ENCODE assay signal across 8 cellular contexts in the genomic region with DNA sequence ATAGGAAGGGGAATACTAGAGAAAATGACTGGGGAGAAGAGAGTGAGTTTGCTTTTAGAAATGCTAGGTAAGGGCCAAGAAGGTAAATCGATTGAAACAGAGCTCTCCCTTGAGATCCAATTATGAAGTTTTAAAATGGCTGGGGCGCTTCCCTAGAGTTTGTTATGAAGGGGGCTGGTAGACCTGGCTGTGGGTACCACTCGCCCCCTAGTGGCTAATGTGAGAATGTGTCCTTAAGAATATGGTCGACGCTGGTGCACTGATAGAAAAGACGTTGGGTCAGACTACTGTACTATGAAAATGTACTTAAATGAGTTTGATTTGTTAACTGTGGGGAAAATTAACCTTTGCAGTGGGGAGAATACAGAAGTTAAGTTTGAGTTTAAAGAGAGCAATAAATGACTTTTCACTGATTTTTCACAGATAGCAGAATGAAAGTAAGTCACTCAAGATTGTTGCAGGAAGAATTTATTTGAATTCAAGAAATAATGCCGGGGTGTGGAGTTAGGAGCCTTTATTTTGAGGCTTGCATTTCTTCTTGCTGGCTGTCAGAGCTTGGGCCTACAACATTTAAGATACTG. TPM values are rescaled to one million over a fixed set of nuclear protein-coding genes. Genes with fewer than 3 reads are reported as not detected.
DNase-seq lines count a peak whose midpoint lies in the region; ATAC-seq and TF ChIP-seq lines count a peak whose summit lies in the region.

No MANE protein-coding gene starts in this region.

- ATAC-seq in GM21360 (IDR thresholded peaks at IDR 0.05; ENCODE audit: unreplicated experiment): peak; percentile 93
- peak; percentile 86 for ATAC-seq in HG03571 (IDR thresholded peaks at IDR 0.05; ENCODE audit: unreplicated experiment)
- ATAC-seq in activated CD8-positive, alpha-beta T cell treated with anti-CD3 and anti-CD28 coated beads, Interleukin-2, amount 10 ng/mL, durations not matched to agents 7 days and 5 days: peak; percentile 93

- CTCF ChIA-PET in activated CD8-positive, alpha-beta T cell treated with anti-CD3 and anti-CD28 coated beads, Interleukin-2, amount 10 ng/mL, durations not matched to agents 7 days and 5 days (lab: Charles Lee): interaction anchor here (0.6 to 3.4 kb wide), 55 partner anchors 9 to 476 kb away, joined by 3 to 52 read pairs (median 4); a partner anchor contains a TSS

- POLR2A ChIA-PET in activated CD8-positive, alpha-beta T cell treated with anti-CD3 and anti-CD28 coated beads, Interleukin-2, amount 10 ng/mL, durations not matched to agents 7 days and 5 days (lab: Charles Lee): interaction anchor here (0.6 to 0.9 kb wide), 2 partner anchors 10 to 492 kb away, joined by 3 read pairs; no protein-coding TSS in a partner anchor

- no peak overlapping the region for H3K4me3 Mint-ChIP-seq in activated CD8-positive, alpha-beta T cell treated with anti-CD3 and anti-CD28 coated beads, Interleukin-2, amount 10 ng/mL, durations not matched to agents 7 days and 5 days
- H3K4me3 Mint-ChIP-seq in nephron: no peak overlapping the region

- H3K36me3 Mint-ChIP-seq in activated CD8-positive, alpha-beta T cell treated with anti-CD3 and anti-CD28 coated beads, Interleukin-2, amount 10 ng/mL, durations not matched to agents 7 days and 5 days (ENCODE audit: low read depth): no peaks in the 10 kb centered on the region
- no peaks in the 10 kb centered on the region for H3K36me3 Mint-ChIP-seq in nephron (ENCODE audit: low read depth)

- peak; percentile 92 for TF ChIP-seq CTCF in epithelial cell of proximal tubule (conservative IDR thresholded peaks at IDR 0.05; ENCODE audit: low read depth, low read length)
- TF ChIP-seq CTCF in nephron (IDR thresholded peaks at IDR 0.05; ENCODE audit: unreplicated experiment in 3 of 3): peak; percentile 91 to 95 (median 92)

- H3K27me3 Mint-ChIP-seq in activated CD8-positive, alpha-beta T cell treated with anti-CD3 and anti-CD28 coated beads, Interleukin-2, amount 10 ng/mL, durations not matched to agents 7 days and 5 days (ENCODE audit: low read depth): peaks cover 1% of the 10 kb centered on the region
- H3K27me3 Mint-ChIP-seq in nephron (ENCODE audit: low read depth): no peaks in the 10 kb centered on the region

- no peak overlapping the region for H3K27ac Mint-ChIP-seq in activated CD8-positive, alpha-beta T cell treated with anti-CD3 and anti-CD28 coated beads, Interleukin-2, amount 10 ng/mL, durations not matched to agents 7 days and 5 days
- no peak overlapping the region for H3K27ac Mint-ChIP-seq in nephron

- DNase-seq in DMS 273 treated with DMSO at 0.1 percent for 48 hours (lab: John Stamatoyannopoulos, UW) (peak; percentile 86), NCI-H69 (lab: John Stamatoyannopoulos, UW) (peak; percentile 90), epithelial cell of proximal tubule (ENCODE audit: low read depth) (no peak), stromal cell of bone marrow (ENCODE audit: low read depth) (peak; percentile 53)
- DNase-seq in activated CD8-positive, alpha-beta T cell treated with anti-CD3 and anti-CD28 coated beads, Interleukin-2, amount 10 ng/mL, durations not matched to agents 7 days and 5 days: peak; percentile 70

- H3K9me3 Mint-ChIP-seq in activated CD8-positive, alpha-beta T cell treated with anti-CD3 and anti-CD28 coated beads, Interleukin-2, amount 10 ng/mL, durations not matched to agents 7 days and 5 days (ENCODE audit: insufficient read depth): no peaks in the 10 kb centered on the region
- H3K9me3 Mint-ChIP-seq in nephron: no peaks in the 10 kb centered on the region

- peaks cover 3% of the 10 kb centered on the region for H3K4me1 Mint-ChIP-seq in activated CD8-positive, alpha-beta T cell treated with anti-CD3 and anti-CD28 coated beads, Interleukin-2, amount 10 ng/mL, durations not matched to agents 7 days and 5 days (ENCODE audit: low read depth)
- peaks cover 5% of the 10 kb centered on the region for H3K4me1 Mint-ChIP-seq in nephron

- H3K4me3 ChIP-seq in epithelial cell of proximal tubule (ENCODE audit: low read depth, low read length): peak overlapping the region; percentile 9

RNA-seq across cellular contexts. Expression of a gene that starts 9.2 kb away (rescaled TPM):
- not detected for total RNA-seq in activated CD8-positive, alpha-beta T cell treated with anti-CD3 and anti-CD28 coated beads, Interleukin-2, amount 10 ng/mL, durations not matched to agents 7 days and 5 days
- not detected in 2 replicates for total RNA-seq in epithelial cell of proximal tubule

RNA-seq across cellular contexts. Expression of a gene that starts 42.5 kb away (rescaled TPM):
- total RNA-seq in activated CD8-positive, alpha-beta T cell treated with anti-CD3 and anti-CD28 coated beads, Interleukin-2, amount 10 ng/mL, durations not matched to agents 7 days and 5 days: 1 to 10 TPM; 2.3 to 2.5 TPM
- 33.6 and 55.1 TPM in 2 replicates for total RNA-seq in epithelial cell of proximal tubule

RNA-seq across cellular contexts. Expression of a gene that starts 45.0 kb away (rescaled TPM):
- total RNA-seq in activated CD8-positive, alpha-beta T cell treated with anti-CD3 and anti-CD28 coated beads, Interleukin-2, amount 10 ng/mL, durations not matched to agents 7 days and 5 days: not detected
- 5.7 and 10.0 TPM in 2 replicates for total RNA-seq in epithelial cell of proximal tubule

Comparison
In these comparisons a context has a peak if more than half of its experiments do, and no peak if none do; other contexts are left out.
1. RNA of a gene that starts 42.5 kb away (total RNA-seq): 33.6 to 55.1 TPM in epithelial cell of proximal tubule; 2.3 to 2.5 TPM in activated CD8-positive, alpha-beta T cell treated with anti-CD3 and anti-CD28 coated beads, Interleukin-2, amount 10 ng/mL, durations not matched to agents 7 days and 5 days; every median in the first group is over 10 times any median in the second.
2. Peak in every context shown above with its lines, with median percentiles within 50 percentile points of each other: ATAC-seq.